1 cellular context compared by ENCODE assay signal in the genomic region with DNA sequence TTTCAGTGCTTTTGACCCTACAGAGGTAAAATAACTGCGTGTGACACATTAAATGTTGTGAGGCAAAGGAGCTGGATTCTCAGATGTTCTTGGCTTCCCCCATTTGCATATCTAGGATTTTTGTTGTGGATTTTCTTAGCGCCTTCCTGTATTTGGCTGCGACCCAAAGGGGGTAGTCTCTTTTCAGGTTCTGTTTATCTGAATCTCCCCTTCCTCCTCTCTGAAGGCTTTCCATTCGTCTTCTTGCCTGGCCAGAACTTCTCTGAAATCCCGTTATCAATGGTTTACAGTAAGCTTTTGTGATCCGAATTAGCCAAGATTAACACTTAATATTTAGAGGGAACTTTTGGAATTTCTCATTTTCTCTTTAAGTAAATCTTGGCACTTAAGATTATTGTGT.
TF ChIP-seq lines count a peak whose summit lies in the region.

No MANE protein-coding gene starts in this region.

TF ChIP-seq in K562, 482 proteins besides CTCF, POLR2A, EP300 and RAD21 (continued from another document and continues in another):
- TF ChIP-seq, protein P1, sequence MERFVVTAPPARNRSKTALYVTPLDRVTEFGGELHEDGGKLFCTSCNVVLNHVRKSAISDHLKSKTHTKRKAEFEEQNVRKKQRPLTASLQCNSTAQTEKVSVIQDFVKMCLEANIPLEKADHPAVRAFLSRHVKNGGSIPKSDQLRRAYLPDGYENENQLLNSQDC (CRISPR knock-in tag; IDR thresholded peaks at IDR 0.05), result no peak
- TF ChIP-seq, protein P2, sequence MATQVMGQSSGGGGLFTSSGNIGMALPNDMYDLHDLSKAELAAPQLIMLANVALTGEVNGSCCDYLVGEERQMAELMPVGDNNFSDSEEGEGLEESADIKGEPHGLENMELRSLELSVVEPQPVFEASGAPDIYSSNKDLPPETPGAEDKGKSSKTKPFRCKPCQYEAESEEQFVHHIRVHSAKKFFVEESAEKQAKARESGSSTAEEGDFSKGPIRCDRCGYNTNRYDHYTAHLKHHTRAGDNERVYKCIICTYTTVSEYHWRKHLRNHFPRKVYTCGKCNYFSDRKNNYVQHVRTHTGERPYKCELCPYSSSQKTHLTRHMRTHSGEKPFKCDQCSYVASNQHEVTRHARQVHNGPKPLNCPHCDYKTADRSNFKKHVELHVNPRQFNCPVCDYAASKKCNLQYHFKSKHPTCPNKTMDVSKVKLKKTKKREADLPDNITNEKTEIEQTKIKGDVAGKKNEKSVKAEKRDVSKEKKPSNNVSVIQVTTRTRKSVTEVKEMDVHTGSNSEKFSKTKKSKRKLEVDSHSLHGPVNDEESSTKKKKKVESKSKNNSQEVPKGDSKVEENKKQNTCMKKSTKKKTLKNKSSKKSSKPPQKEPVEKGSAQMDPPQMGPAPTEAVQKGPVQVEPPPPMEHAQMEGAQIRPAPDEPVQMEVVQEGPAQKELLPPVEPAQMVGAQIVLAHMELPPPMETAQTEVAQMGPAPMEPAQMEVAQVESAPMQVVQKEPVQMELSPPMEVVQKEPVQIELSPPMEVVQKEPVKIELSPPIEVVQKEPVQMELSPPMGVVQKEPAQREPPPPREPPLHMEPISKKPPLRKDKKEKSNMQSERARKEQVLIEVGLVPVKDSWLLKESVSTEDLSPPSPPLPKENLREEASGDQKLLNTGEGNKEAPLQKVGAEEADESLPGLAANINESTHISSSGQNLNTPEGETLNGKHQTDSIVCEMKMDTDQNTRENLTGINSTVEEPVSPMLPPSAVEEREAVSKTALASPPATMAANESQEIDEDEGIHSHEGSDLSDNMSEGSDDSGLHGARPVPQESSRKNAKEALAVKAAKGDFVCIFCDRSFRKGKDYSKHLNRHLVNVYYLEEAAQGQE (CRISPR knock-in tag; IDR thresholded peaks at IDR 0.05; ENCODE audit: low read depth), result no peak
- TF ChIP-seq, protein P3, sequence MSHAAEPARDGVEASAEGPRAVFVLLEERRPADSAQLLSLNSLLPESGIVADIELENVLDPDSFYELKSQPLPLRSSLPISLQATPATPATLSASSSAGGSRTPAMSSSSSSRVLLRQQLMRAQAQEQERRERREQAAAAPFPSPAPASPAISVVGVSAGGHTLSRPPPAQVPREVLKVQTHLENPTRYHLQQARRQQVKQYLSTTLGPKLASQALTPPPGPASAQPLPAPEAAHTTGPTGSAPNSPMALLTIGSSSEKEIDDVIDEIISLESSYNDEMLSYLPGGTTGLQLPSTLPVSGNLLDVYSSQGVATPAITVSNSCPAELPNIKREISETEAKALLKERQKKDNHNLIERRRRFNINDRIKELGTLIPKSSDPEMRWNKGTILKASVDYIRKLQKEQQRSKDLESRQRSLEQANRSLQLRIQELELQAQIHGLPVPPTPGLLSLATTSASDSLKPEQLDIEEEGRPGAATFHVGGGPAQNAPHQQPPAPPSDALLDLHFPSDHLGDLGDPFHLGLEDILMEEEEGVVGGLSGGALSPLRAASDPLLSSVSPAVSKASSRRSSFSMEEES (CRISPR knock-in tag; IDR thresholded peaks at IDR 0.05), result no peak
- TF ChIP-seq FOXM1 (IDR thresholded peaks at IDR 0.05; ENCODE audit: low read depth) (peak; percentile 20; the same call in 1 of the 2 replicates), FOXM1 (CRISPR knock-in tag; IDR thresholded peaks at IDR 0.05; ENCODE audit: low read depth) (no peak), KLF10 (CRISPR knock-in tag; IDR thresholded peaks at IDR 0.05) (no peak), PHF21A (IDR thresholded peaks at IDR 0.05; ENCODE audit: borderline replicate concordance, low read depth) (no peak), ETV1 (tag; conservative IDR thresholded peaks at IDR 0.05; ENCODE audit: low read depth) (peak; percentile 6; the same call in 1 of the 2 replicates), ZSCAN29 (IDR thresholded peaks at IDR 0.05) (no peak), BRD4 (IDR thresholded peaks at IDR 0.05) (peak; percentile 50; the same call in 1 of the 2 replicates), HIVEP1 (CRISPR knock-in tag; IDR thresholded peaks at IDR 0.05) (no peak), ILK (tag; IDR thresholded peaks at IDR 0.05; ENCODE audit: borderline replicate concordance, low read depth) (no peak), TAF15 (IDR thresholded peaks at IDR 0.05; ENCODE audit: low read depth, low read length) (no peak), LEF1 (IDR thresholded peaks at IDR 0.05) (0 out of 2 replicates have a peak, but pooled peaks have one; percentile 15), ZFPM2 (CRISPR knock-in tag; IDR thresholded peaks at IDR 0.05) (no peak), SRSF7 (optimal IDR thresholded peaks at IDR 0.05; ENCODE audit: low read depth, low read length) (no peak), CBFA2T3 (IDR thresholded peaks at IDR 0.05) (peak; percentile 72), EP400 (IDR thresholded peaks at IDR 0.05) (no peak), ZNF408 (CRISPR knock-in tag; IDR thresholded peaks at IDR 0.05; ENCODE audit: low read depth) (no peak), DNMT1 (IDR thresholded peaks at IDR 0.05) (no peak), SMARCA4 (IDR thresholded peaks at IDR 0.05) (peak; percentile 52), CBX2 (IDR thresholded peaks at IDR 0.05; ENCODE audit: insufficient read depth, low read length, poor library complexity, severe bottlenecking) (no peak), ZKSCAN1 (IDR thresholded peaks at IDR 0.05; ENCODE audit: low read depth, low read length) (no peak), ZNF217 (CRISPR knock-in tag; IDR thresholded peaks at IDR 0.05) (no peak), ZNF140 (CRISPR knock-in tag; IDR thresholded peaks at IDR 0.05) (no peak), ZBED1 (IDR thresholded peaks at IDR 0.05) (no peak), FOXA1 (IDR thresholded peaks at IDR 0.05; ENCODE audit: borderline replicate concordance) (no peak), ZKSCAN8 (CRISPR knock-in tag; IDR thresholded peaks at IDR 0.05) (no peak), ARID1B (IDR thresholded peaks at IDR 0.05) (peak; percentile 81), XRCC4 (IDR thresholded peaks at IDR 0.05; ENCODE audit: extremely low read depth, insufficient read depth, insufficient read length) (no peak), ZNF444 (CRISPR knock-in tag; IDR thresholded peaks at IDR 0.05) (no peak), SREBF2 (CRISPR knock-in tag; IDR thresholded peaks at IDR 0.05) (no peak), HNRNPH1 (optimal IDR thresholded peaks at IDR 0.05; ENCODE audit: low read depth, low read length) (no peak)
- TF ChIP-seq, protein P4, sequence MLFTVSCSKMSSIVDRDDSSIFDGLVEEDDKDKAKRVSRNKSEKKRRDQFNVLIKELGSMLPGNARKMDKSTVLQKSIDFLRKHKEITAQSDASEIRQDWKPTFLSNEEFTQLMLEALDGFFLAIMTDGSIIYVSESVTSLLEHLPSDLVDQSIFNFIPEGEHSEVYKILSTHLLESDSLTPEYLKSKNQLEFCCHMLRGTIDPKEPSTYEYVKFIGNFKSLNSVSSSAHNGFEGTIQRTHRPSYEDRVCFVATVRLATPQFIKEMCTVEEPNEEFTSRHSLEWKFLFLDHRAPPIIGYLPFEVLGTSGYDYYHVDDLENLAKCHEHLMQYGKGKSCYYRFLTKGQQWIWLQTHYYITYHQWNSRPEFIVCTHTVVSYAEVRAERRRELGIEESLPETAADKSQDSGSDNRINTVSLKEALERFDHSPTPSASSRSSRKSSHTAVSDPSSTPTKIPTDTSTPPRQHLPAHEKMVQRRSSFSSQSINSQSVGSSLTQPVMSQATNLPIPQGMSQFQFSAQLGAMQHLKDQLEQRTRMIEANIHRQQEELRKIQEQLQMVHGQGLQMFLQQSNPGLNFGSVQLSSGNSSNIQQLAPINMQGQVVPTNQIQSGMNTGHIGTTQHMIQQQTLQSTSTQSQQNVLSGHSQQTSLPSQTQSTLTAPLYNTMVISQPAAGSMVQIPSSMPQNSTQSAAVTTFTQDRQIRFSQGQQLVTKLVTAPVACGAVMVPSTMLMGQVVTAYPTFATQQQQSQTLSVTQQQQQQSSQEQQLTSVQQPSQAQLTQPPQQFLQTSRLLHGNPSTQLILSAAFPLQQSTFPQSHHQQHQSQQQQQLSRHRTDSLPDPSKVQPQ (CRISPR knock-in tag; IDR thresholded peaks at IDR 0.05; ENCODE audit: borderline replicate concordance), result no peak
- TF ChIP-seq, protein P5, sequence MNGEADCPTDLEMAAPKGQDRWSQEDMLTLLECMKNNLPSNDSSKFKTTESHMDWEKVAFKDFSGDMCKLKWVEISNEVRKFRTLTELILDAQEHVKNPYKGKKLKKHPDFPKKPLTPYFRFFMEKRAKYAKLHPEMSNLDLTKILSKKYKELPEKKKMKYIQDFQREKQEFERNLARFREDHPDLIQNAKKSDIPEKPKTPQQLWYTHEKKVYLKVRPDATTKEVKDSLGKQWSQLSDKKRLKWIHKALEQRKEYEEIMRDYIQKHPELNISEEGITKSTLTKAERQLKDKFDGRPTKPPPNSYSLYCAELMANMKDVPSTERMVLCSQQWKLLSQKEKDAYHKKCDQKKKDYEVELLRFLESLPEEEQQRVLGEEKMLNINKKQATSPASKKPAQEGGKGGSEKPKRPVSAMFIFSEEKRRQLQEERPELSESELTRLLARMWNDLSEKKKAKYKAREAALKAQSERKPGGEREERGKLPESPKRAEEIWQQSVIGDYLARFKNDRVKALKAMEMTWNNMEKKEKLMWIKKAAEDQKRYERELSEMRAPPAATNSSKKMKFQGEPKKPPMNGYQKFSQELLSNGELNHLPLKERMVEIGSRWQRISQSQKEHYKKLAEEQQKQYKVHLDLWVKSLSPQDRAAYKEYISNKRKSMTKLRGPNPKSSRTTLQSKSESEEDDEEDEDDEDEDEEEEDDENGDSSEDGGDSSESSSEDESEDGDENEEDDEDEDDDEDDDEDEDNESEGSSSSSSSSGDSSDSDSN (IDR thresholded peaks at IDR 0.05; ENCODE audit: borderline replicate concordance in 1 of 2, low read depth in 2 of 2, low read length in 2 of 2), result no peak
- TF ChIP-seq, protein P6, sequence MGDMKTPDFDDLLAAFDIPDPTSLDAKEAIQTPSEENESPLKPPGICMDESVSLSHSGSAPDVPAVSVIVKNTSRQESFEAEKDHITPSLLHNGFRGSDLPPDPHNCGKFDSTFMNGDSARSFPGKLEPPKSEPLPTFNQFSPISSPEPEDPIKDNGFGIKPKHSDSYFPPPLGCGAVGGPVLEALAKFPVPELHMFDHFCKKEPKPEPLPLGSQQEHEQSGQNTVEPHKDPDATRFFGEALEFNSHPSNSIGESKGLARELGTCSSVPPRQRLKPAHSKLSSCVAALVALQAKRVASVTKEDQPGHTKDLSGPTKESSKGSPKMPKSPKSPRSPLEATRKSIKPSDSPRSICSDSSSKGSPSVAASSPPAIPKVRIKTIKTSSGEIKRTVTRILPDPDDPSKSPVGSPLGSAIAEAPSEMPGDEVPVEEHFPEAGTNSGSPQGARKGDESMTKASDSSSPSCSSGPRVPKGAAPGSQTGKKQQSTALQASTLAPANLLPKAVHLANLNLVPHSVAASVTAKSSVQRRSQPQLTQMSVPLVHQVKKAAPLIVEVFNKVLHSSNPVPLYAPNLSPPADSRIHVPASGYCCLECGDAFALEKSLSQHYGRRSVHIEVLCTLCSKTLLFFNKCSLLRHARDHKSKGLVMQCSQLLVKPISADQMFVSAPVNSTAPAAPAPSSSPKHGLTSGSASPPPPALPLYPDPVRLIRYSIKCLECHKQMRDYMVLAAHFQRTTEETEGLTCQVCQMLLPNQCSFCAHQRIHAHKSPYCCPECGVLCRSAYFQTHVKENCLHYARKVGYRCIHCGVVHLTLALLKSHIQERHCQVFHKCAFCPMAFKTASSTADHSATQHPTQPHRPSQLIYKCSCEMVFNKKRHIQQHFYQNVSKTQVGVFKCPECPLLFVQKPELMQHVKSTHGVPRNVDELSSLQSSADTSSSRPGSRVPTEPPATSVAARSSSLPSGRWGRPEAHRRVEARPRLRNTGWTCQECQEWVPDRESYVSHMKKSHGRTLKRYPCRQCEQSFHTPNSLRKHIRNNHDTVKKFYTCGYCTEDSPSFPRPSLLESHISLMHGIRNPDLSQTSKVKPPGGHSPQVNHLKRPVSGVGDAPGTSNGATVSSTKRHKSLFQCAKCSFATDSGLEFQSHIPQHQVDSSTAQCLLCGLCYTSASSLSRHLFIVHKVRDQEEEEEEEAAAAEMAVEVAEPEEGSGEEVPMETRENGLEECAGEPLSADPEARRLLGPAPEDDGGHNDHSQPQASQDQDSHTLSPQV (IDR thresholded peaks at IDR 0.05), result 0 out of 2 replicates have a peak, but pooled peaks have one; percentile 11
- TF ChIP-seq, protein P7, sequence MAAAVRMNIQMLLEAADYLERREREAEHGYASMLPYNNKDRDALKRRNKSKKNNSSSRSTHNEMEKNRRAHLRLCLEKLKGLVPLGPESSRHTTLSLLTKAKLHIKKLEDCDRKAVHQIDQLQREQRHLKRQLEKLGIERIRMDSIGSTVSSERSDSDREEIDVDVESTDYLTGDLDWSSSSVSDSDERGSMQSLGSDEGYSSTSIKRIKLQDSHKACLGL (CRISPR knock-in tag; IDR thresholded peaks at IDR 0.05; ENCODE audit: borderline replicate concordance, poor library complexity, severe bottlenecking), result no peak
- TF ChIP-seq, protein P8, sequence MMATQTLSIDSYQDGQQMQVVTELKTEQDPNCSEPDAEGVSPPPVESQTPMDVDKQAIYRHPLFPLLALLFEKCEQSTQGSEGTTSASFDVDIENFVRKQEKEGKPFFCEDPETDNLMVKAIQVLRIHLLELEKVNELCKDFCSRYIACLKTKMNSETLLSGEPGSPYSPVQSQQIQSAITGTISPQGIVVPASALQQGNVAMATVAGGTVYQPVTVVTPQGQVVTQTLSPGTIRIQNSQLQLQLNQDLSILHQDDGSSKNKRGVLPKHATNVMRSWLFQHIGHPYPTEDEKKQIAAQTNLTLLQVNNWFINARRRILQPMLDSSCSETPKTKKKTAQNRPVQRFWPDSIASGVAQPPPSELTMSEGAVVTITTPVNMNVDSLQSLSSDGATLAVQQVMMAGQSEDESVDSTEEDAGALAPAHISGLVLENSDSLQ (IDR thresholded peaks at IDR 0.05), result 0 out of 2 replicates have a peak, but pooled peaks have one; percentile 1
- TF ChIP-seq, protein P9, sequence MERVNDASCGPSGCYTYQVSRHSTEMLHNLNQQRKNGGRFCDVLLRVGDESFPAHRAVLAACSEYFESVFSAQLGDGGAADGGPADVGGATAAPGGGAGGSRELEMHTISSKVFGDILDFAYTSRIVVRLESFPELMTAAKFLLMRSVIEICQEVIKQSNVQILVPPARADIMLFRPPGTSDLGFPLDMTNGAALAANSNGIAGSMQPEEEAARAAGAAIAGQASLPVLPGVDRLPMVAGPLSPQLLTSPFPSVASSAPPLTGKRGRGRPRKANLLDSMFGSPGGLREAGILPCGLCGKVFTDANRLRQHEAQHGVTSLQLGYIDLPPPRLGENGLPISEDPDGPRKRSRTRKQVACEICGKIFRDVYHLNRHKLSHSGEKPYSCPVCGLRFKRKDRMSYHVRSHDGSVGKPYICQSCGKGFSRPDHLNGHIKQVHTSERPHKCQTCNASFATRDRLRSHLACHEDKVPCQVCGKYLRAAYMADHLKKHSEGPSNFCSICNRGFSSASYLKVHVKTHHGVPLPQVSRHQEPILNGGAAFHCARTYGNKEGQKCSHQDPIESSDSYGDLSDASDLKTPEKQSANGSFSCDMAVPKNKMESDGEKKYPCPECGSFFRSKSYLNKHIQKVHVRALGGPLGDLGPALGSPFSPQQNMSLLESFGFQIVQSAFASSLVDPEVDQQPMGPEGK (CRISPR knock-in tag; IDR thresholded peaks at IDR 0.05; ENCODE audit: borderline replicate concordance), result no peak
- TF ChIP-seq, protein P10, sequence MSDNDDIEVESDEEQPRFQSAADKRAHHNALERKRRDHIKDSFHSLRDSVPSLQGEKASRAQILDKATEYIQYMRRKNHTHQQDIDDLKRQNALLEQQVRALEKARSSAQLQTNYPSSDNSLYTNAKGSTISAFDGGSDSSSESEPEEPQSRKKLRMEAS (CRISPR knock-in tag; IDR thresholded peaks at IDR 0.05), result no peak
- TF ChIP-seq, protein P11, sequence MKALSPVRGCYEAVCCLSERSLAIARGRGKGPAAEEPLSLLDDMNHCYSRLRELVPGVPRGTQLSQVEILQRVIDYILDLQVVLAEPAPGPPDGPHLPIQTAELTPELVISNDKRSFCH (CRISPR knock-in tag; IDR thresholded peaks at IDR 0.05), result no peak
- TF ChIP-seq, protein P11 (tag; IDR thresholded peaks at IDR 0.05), result no peak
